8 cellular contexts compared by ENCODE assay signal in genomic region chr20:44747166-44748004, GRCh38. TPM values are rescaled to one million over a fixed set of nuclear protein-coding genes. Genes with fewer than 3 reads are reported as not detected.
A peak's percentile ranks its signal among the peaks of the same experiment; 100 is the strongest.
DNase-seq lines count a peak whose midpoint lies in the region; ATAC-seq and TF ChIP-seq lines count a peak whose summit lies in the region.

No MANE protein-coding gene starts in this region.

- no peak overlapping the region for H3K4me3 ChIP-seq in hepatocyte

- intact Hi-C loops in sciatic nerve (cut with DNase I) = loop anchor here (5.0 kb wide), 1 partner anchor 120 kb away; no protein-coding TSS in a partner anchor

- no peak overlapping the region for H3K27ac ChIP-seq in hepatocyte

- WGBS in hepatocyte (ENCODE audit: low lambda C conversion rate, missing lambda C conversion rate) = 19% methylated on average over 5 of the region's 5 CpGs

- H2AFZ ChIP-seq in hepatocyte = no peak overlapping the region

- no peaks in the 10 kb centered on the region for H3K36me3 ChIP-seq in hepatocyte (replicated peaks; ENCODE audit: insufficient read depth, low read depth)

- no peak overlapping the region for H3K4me2 ChIP-seq in hepatocyte

- no peaks in the 10 kb centered on the region for H4K20me1 ChIP-seq in hepatocyte (ENCODE audit: insufficient read depth, poor library complexity, severe bottlenecking)

- TF ChIP-seq CTCF in GM12872 (IDR thresholded peaks at IDR 0.05; ENCODE audit: insufficient read depth, low read depth, low read length) = peak; percentile 81
- peak; percentile 69 for TF ChIP-seq CTCF in hepatocyte (IDR thresholded peaks at IDR 0.05; ENCODE audit: poor library complexity)

- DNase-seq in NCI-H146 treated with DMSO at 0.1 percent for 48 hours (lab: John Stamatoyannopoulos, UW; ENCODE audit: unreplicated experiment) = peak; percentile 88
- peak in 4 of 5 donors; percentile 17 to 55 (median 38) for DNase-seq in T-helper 1 cell
- DNase-seq in anterior cingulate cortex (lab: John Stamatoyannopoulos, UW) = peak in 55 of 58 donors; percentile 4 to 87 (median 50)
- peak; percentile 86 for DNase-seq in hepatocyte (ENCODE audit: low spot score)
- DNase-seq in sciatic nerve (ENCODE audit: low spot score) = peak; percentile 86

- H3K79me2 ChIP-seq in hepatocyte = no peaks in the 10 kb centered on the region

- peaks cover 10% of the 10 kb centered on the region for H3K4me1 ChIP-seq in hepatocyte (ENCODE audit: insufficient read depth)

- H3K9me2 ChIP-seq in hepatocyte (replicated peaks; ENCODE audit: insufficient read depth) = no peaks in the 10 kb centered on the region

- no peaks in the 10 kb centered on the region for H3K9me3 ChIP-seq in hepatocyte (ENCODE audit: low read depth)

- peak; percentile 65 for ATAC-seq in sciatic nerve
- no peak for ATAC-seq in GM21825 (IDR thresholded peaks at IDR 0.05; ENCODE audit: unreplicated experiment)
- ATAC-seq in GM18502 (IDR thresholded peaks at IDR 0.05; ENCODE audit: poor library complexity, unreplicated experiment) = no peak

- peaks cover 4% of the 10 kb centered on the region for H3K27me3 ChIP-seq in hepatocyte

RNA-seq across cellular contexts. Expression of gene KCNK15, which starts 1.7 kb away (rescaled TPM):
- total RNA-seq in hepatocyte (0.92 and 1.7 TPM in 2 replicates), sciatic nerve (3.2 TPM)
- 3.1 and 4.3 TPM in 2 replicates for polyA plus RNA-seq in hepatocyte

RNA-seq across cellular contexts. Expression of gene CCN5, which starts 32.2 kb away (rescaled TPM):
- 0.12 and 0.53 TPM in 2 replicates for total RNA-seq in hepatocyte
- 0.82 TPM in 1 of 2 replicates, not detected in the other for polyA plus RNA-seq in hepatocyte
- total RNA-seq in sciatic nerve = 147 TPM

Comparison
In these comparisons a context has a peak if more than half of its experiments do, and no peak if none do; other contexts are left out.
1. RNA of gene CCN5, which starts 32.2 kb away (total RNA-seq): 147 TPM in sciatic nerve (single experiment); 0.12 to 0.53 TPM in hepatocyte; every median in the first group is over 10 times any median in the second.
2. Peak in every context shown above with its lines, with median percentiles within 50 percentile points of each other: DNase-seq.